In the genomic region with DNA sequence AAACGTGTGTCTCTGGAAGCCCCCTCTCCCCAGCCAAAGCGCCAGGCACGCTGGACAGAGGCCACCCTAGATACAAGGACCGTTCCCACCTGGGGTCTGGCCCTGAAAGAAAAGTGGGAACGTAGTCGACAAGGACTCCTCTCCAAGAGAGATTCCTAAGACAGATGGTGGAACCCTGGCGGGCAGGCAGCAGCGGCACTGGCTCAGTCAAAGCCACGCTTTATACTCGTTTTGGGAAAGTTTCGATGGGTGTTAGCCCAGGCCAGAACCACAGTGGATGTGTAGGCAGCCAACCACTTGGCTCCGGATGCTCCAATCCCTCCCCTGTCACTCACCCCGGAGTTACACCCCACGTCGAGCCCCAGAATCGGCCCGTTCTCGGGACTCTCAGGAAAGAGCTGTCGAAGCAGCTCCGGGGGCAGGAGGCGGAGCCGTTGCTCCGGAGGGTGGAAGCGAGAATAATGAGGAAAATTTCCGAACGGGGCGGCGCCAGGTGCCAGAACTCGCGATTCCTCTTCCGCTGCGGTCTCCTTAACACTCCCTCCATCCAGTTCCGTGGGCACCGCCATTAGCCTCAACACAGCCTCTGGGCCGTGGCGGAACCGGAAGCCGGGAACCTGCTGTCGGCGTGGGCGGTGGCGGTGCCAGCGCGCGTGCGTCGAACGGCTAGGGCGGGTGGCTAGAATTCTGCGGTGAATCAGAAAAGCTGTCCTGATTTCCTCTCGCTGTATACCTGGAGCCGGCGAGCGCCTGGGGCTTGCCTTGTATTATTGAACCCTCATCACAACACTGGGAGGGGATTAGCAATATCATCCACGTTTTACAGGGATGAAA, we compare ENCODE assay signal across 1 cellular context.
TF ChIP-seq lines count a peak whose summit lies in the region.

TSS of gene BCDIN3D (minus strand) at position 588 of the 834 bp plus-strand sequence. CDS start at position 569, 19 bp downstream.

TF ChIP-seq in K562, 482 proteins besides CTCF, POLR2A, EP300 and RAD21 (continued from another document and continues in another):
- TF ChIP-seq CXXC5 (CRISPR knock-in tag; IDR thresholded peaks at IDR 0.05) (peak; percentile 69), CBX2 (IDR thresholded peaks at IDR 0.05; ENCODE audit: insufficient read depth, low read length, poor library complexity, severe bottlenecking) (no peak), SMAD3 (CRISPR knock-in tag; conservative IDR thresholded peaks at IDR 0.05) (0 out of 2 replicates have a peak, but pooled peaks have one; percentile 31), TSC22D4 (tag; IDR thresholded peaks at IDR 0.05) (no peak), ZNF707 (CRISPR knock-in tag; conservative IDR thresholded peaks at IDR 0.05) (no peak), CREB3 (tag; conservative IDR thresholded peaks at IDR 0.05; ENCODE audit: low read depth) (no peak), ZNF561 (CRISPR knock-in tag; conservative IDR thresholded peaks at IDR 0.05) (no peak), ZBTB17 (CRISPR knock-in tag; IDR thresholded peaks at IDR 0.05) (no peak), E2F5 (CRISPR knock-in tag; IDR thresholded peaks at IDR 0.05) (no peak), TEAD2 (tag; IDR thresholded peaks at IDR 0.05) (no peak), MAZ (CRISPR knock-in tag; conservative IDR thresholded peaks at IDR 0.05 in 1 of 2, IDR thresholded peaks at IDR 0.05 in 1 of 2) (peak; percentile 57 to 74), HDAC1 (IDR thresholded peaks at IDR 0.05) (no peak), SRF (CRISPR knock-in tag; IDR thresholded peaks at IDR 0.05) (0 out of 4 replicates have a peak, but pooled peaks of 1 of the 2 experiments have one; percentile 18), SRSF1 (IDR thresholded peaks at IDR 0.05; ENCODE audit: low read depth, low read length) (no peak), ZSCAN32 (CRISPR knock-in tag; IDR thresholded peaks at IDR 0.05) (no peak), NRF1 (conservative IDR thresholded peaks at IDR 0.05 in 1 of 2, IDR thresholded peaks at IDR 0.05 in 1 of 2) (peak; percentile 91 to 93), MTA2 (IDR thresholded peaks at IDR 0.05; ENCODE audit: low read depth) (no peak), SMAD2 (IDR thresholded peaks at IDR 0.05; ENCODE audit: low read depth, low read length) (no peak), SETDB1 (IDR thresholded peaks at IDR 0.05; ENCODE audit: low read length) (no peak), TEAD1 (CRISPR knock-in tag; IDR thresholded peaks at IDR 0.05) (peak; percentile 20 to 66; a peak in 1 of 4 replicates), NFE2 (IDR thresholded peaks at IDR 0.05; ENCODE audit: low read depth) (no peak), MXI1 (IDR thresholded peaks at IDR 0.05; ENCODE audit: low read depth, low read length) (no peak), ZNF121 (CRISPR knock-in tag; conservative IDR thresholded peaks at IDR 0.05) (no peak), FOXJ2 (tag; IDR thresholded peaks at IDR 0.05) (no peak), STAT6 (CRISPR knock-in tag; IDR thresholded peaks at IDR 0.05) (peak; percentile 88; the same call in 1 of the 2 replicates), L3MBTL2 (IDR thresholded peaks at IDR 0.05) (peak; percentile 74), IFI16 (CRISPR knock-in tag; IDR thresholded peaks at IDR 0.05) (no peak), NR1H2 (CRISPR knock-in tag; IDR thresholded peaks at IDR 0.05) (no peak), ZBTB40 (IDR thresholded peaks at IDR 0.05) (peak; percentile 91), ZBTB40 (CRISPR knock-in tag; IDR thresholded peaks at IDR 0.05) (no peak), ZNF592 (IDR thresholded peaks at IDR 0.05) (peak; percentile 53; the same call in 1 of the 2 replicates), PHF8 (IDR thresholded peaks at IDR 0.05; ENCODE audit: borderline replicate concordance, low read length) (peak; percentile 88)
- TF ChIP-seq, protein P1, sequence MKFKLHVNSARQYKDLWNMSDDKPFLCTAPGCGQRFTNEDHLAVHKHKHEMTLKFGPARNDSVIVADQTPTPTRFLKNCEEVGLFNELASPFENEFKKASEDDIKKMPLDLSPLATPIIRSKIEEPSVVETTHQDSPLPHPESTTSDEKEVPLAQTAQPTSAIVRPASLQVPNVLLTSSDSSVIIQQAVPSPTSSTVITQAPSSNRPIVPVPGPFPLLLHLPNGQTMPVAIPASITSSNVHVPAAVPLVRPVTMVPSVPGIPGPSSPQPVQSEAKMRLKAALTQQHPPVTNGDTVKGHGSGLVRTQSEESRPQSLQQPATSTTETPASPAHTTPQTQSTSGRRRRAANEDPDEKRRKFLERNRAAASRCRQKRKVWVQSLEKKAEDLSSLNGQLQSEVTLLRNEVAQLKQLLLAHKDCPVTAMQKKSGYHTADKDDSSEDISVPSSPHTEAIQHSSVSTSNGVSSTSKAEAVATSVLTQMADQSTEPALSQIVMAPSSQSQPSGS (CRISPR knock-in tag; IDR thresholded peaks at IDR 0.05) = no peak
- TF ChIP-seq, protein P2, sequence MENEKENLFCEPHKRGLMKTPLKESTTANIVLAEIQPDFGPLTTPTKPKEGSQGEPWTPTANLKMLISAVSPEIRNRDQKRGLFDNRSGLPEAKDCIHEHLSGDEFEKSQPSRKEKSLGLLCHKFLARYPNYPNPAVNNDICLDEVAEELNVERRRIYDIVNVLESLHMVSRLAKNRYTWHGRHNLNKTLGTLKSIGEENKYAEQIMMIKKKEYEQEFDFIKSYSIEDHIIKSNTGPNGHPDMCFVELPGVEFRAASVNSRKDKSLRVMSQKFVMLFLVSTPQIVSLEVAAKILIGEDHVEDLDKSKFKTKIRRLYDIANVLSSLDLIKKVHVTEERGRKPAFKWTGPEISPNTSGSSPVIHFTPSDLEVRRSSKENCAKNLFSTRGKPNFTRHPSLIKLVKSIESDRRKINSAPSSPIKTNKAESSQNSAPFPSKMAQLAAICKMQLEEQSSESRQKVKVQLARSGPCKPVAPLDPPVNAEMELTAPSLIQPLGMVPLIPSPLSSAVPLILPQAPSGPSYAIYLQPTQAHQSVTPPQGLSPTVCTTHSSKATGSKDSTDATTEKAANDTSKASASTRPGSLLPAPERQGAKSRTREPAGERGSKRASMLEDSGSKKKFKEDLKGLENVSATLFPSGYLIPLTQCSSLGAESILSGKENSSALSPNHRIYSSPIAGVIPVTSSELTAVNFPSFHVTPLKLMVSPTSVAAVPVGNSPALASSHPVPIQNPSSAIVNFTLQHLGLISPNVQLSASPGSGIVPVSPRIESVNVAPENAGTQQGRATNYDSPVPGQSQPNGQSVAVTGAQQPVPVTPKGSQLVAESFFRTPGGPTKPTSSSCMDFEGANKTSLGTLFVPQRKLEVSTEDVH (IDR thresholded peaks at IDR 0.05; ENCODE audit: low read depth, partially characterized antibody) = no peak
